26 cellular contexts compared by ENCODE assay signal in genomic region chr6:15946701-15947390, GRCh38.
DNase-seq lines count a peak whose midpoint lies in the region; ATAC-seq, FAIRE-seq and TF ChIP-seq lines count a peak whose summit lies in the region.
"Had no signal": no experiment of that assay in that cellular context is flagged by ENCODE, and none has a peak within 500 bp of the region (broad histone marks: within the 10 kb centered on the region; RNA-seq: fewer than 3 reads in every experiment).

No MANE protein-coding gene starts in this region.

- 8% methylated on average over 4 of the region's 4 CpGs for WGBS in HepG2 (ENCODE audit: low lambda C conversion rate)
- 68% methylated on average over 4 of the region's 4 CpGs for WGBS in right lobe of liver (ENCODE audit: insufficient coverage, low coverage, low lambda C conversion rate, missing lambda C conversion rate)

- ATAC-seq in HepG2: no peak
- ATAC-seq in right lobe of liver: no peak
- ATAC-seq in GM18907 (IDR thresholded peaks at IDR 0.05; ENCODE audit: unreplicated experiment): no peak
- ATAC-seq: K562, Panc1 had no signal

- FAIRE-seq in HepG2 (lab: Jason Lieb, UNC) (no peak), H54 (lab: Jason Lieb, UNC) (no peak)
- FAIRE-seq: A204.1, D721Med, GM12891, K562 had no signal

- DNase-seq in HepG2 (ENCODE audit: low spot score) (no peak), right lobe of liver (no peak), NCI-H69 (lab: John Stamatoyannopoulos, UW) (peak; percentile 23), cerebellum (ENCODE audit: low spot score) (peak; percentile 59), H54 (ENCODE audit: insufficient read length, low spot score) (no peak), HAP-1 (ENCODE audit: low spot score in 2 of 2) (no peak), hippocampal formation (lab: John Stamatoyannopoulos, UW) (no peak)
- DNase-seq: CD4-positive, alpha-beta T cell; EL; GF-D8; Kasumi-1; MV-4-11; NCI-H1105; NCI-H1436 treated with DMSO at 0.1 percent for 48 hours; NCI-H2029; NCI-H446 treated with DMSO at 0.1 percent for 48 hours; SHP77 treated with DMSO at 0.1 percent for 48 hours had no signal

- no peak overlapping the region for H2AFZ ChIP-seq in HepG2 (ENCODE audit: low read length)

- in situ Hi-C loops in HepG2 (cut with HindIII; ENCODE audit: extremely low pct_ligation_motif_present, low pct_unique_long_range_greater_than_20kb): no loop called here
- in situ Hi-C loops in HAP-1 (cut with MboI; ENCODE audit: low sequenced_read_pairs): no loop called here

- H3K9ac ChIP-seq in HepG2 (ENCODE audit: insufficient read depth, low read depth, low read length): no peak overlapping the region
- H3K9ac ChIP-seq: BLaER1 had no signal

- peaks cover 18% of the 10 kb centered on the region for H3K4me1 ChIP-seq in HepG2 (ENCODE audit: insufficient read depth, low read length)
- no peaks in the 10 kb centered on the region for H3K4me1 ChIP-seq in right lobe of liver
- H3K4me1 ChIP-seq in HAP-1: peaks cover 13% of the 10 kb centered on the region

- no peak overlapping the region for H3K27ac ChIP-seq in HepG2 (ENCODE audit: extremely low read length, insufficient read depth, low read length)
- no peak overlapping the region for H3K27ac ChIP-seq in right lobe of liver
- H3K27ac ChIP-seq: BLaER1, RWPE1, SK-N-MC had no signal

- no peaks in the 10 kb centered on the region; the same call in 1 of the 2 replicates for H4K20me1 ChIP-seq in HepG2 (ENCODE audit: insufficient read depth, low read length)
- H4K20me1 ChIP-seq: BLaER1 had no signal

- intact Hi-C loops in HepG2 (cut with micrococcal nuclease; ENCODE audit: unreplicated experiment): no loop called here
- intact Hi-C loops in right lobe of liver (cut with DNase I): no loop called here

- no peak overlapping the region for H3K4me2 ChIP-seq in HepG2 (ENCODE audit: low read depth, low read length)
- H3K4me2 ChIP-seq: BLaER1 had no signal

- TF ChIP-seq RAD21 in HepG2 (CRISPR knock-in tag; IDR thresholded peaks at IDR 0.05): no peak

- H3K9me3 ChIP-seq in HepG2 (ENCODE audit: low read length): no peaks in the 10 kb centered on the region
- no peaks in the 10 kb centered on the region for H3K9me3 ChIP-seq in right lobe of liver
- no peaks in the 10 kb centered on the region for H3K9me3 ChIP-seq in HAP-1
- H3K9me3 ChIP-seq: BLaER1 had no signal

- no TSS peak for BruUV-seq in HepG2 (replicated peaks; lab: Mats Ljungman, UMichigan)

- no peaks in the 10 kb centered on the region for H3K79me2 ChIP-seq in HepG2 (ENCODE audit: insufficient read depth, low read length)

- H3K36me3 ChIP-seq in HepG2 (replicated peaks in 1 of 2; ENCODE audit: control insufficient read depth in 1 of 2, insufficient read depth in 2 of 2, low read length in 2 of 2): no peaks in the 10 kb centered on the region
- no peaks in the 10 kb centered on the region for H3K36me3 ChIP-seq in right lobe of liver
- no peaks in the 10 kb centered on the region for H3K36me3 ChIP-seq in HAP-1 (replicated peaks)
- H3K36me3 ChIP-seq: BLaER1 had no signal

- H3K4me3 ChIP-seq in HepG2 (replicated peaks in 1 of 3; ENCODE audit: insufficient read depth in 1 of 3, low read depth in 2 of 3, low read length in 3 of 3) (no peak overlapping the region), right lobe of liver (no peak overlapping the region), HAP-1 (no peak overlapping the region)
- H3K4me3 ChIP-seq: BLaER1, K562, SK-N-MC had no signal

- TF ChIP-seq EP300 in HepG2 (IDR thresholded peaks at IDR 0.05; ENCODE audit: low read depth in 2 of 2, low read length in 2 of 2): no peak
- TF ChIP-seq EP300 in HepG2 (CRISPR knock-in tag; IDR thresholded peaks at IDR 0.05; ENCODE audit: borderline replicate concordance): no peak

- H3K27me3 ChIP-seq in HepG2 (ENCODE audit: control insufficient read depth in 1 of 2, insufficient read depth in 2 of 2, low read length in 2 of 2): peaks cover 2 to 66% of the 10 kb centered on the region in 2 experiments; a peak in 4 of 5 replicates
- no peaks in the 10 kb centered on the region for H3K27me3 ChIP-seq in right lobe of liver
- H3K27me3 ChIP-seq in HAP-1 (ENCODE audit: low read depth): no peaks in the 10 kb centered on the region
- H3K27me3 ChIP-seq: BLaER1 had no signal

- TF ChIP-seq CTCF in HepG2 (CRISPR knock-in tag; IDR thresholded peaks at IDR 0.05) (no peak), right lobe of liver (IDR thresholded peaks at IDR 0.05) (no peak)

- POLR2A ChIA-PET in HepG2 (lab: Yijun Ruan, JAX): no interaction called here

- CTCF ChIA-PET in HepG2 (lab: Yijun Ruan, JAX; ENCODE audit: low intra/inter-chr PET ratio, low total read pairs): no interaction called here

- no peak for TF ChIP-seq POLR2A in HepG2 (IDR thresholded peaks at IDR 0.05; ENCODE audit: insufficient read depth in 1 of 2, low read depth in 2 of 2, low read length in 2 of 2)
- TF ChIP-seq POLR2A in right lobe of liver (IDR thresholded peaks at IDR 0.05): no peak
- no peak for TF ChIP-seq POLR2A in H54 (IDR thresholded peaks at IDR 0.05; ENCODE audit: low read depth, low read length)

TF ChIP-seq in HepG2, 621 proteins besides CTCF, POLR2A, EP300 and RAD21:
- no peak for TF ChIP-seq ZNF557 (CRISPR knock-in tag; IDR thresholded peaks at IDR 0.05)
- TF ChIP-seq LCORL (IDR thresholded peaks at IDR 0.05): 0 out of 2 replicates have a peak, but pooled peaks have one; percentile 16
- TF ChIP-seq LCORL (CRISPR knock-in tag; IDR thresholded peaks at IDR 0.05): no peak
- TF ChIP-seq CERS6 (CRISPR knock-in tag; IDR thresholded peaks at IDR 0.05): no peak
TF ChIP-seq in HepG2: peak in this region for 1.

Comparison
In these comparisons a context has a peak if more than half of its experiments do, and no peak if none do; other contexts are left out.
1. DNase-seq: peak in NCI-H69 (single experiment) and cerebellum (single experiment); none in HepG2 (single experiment), right lobe of liver (0 of 3), H54 (single experiment), HAP-1 (0 of 2) and hippocampal formation (0 of 2).